15 cellular contexts compared by ENCODE assay signal in genomic region chr6:168670386-168670985, GRCh38.
A peak's percentile ranks its signal among the peaks of the same experiment; 100 is the strongest.
DNase-seq lines count a peak whose midpoint lies in the region; ATAC-seq and TF ChIP-seq lines count a peak whose summit lies in the region.
"Had no signal": no experiment of that assay in that cellular context is flagged by ENCODE, and none has a peak within 500 bp of the region (broad histone marks: within the 10 kb centered on the region; RNA-seq: fewer than 3 reads in every experiment).

No MANE protein-coding gene starts in this region.

- no peaks in the 10 kb centered on the region for H3K9me3 ChIP-seq in Caco-2
- H3K9me3 ChIP-seq in neuronal stem cell (replicated peaks in 1 of 2; ENCODE audit: control insufficient read depth in 2 of 2, insufficient read depth in 1 of 2, low read depth in 1 of 2, low read length in 2 of 2), result peaks cover 0 to 1% of the 10 kb centered on the region in 2 donors
- H3K9me3 ChIP-seq: BLaER1 treated with 17β-estradiol and CSF1 and Interleukin-3, amounts not matched to agents 10 nM and 100 nM had no signal

- intact Hi-C loops in Caco-2 (cut with micrococcal nuclease; ENCODE audit: unreplicated experiment) (no loop called here), left colon (cut with DNase I, micrococcal nuclease) (no loop called here)

- H3K4me1 Mint-ChIP-seq in Caco-2 (ENCODE audit: low read depth, unreplicated experiment) (peaks cover 11% of the 10 kb centered on the region), type B pancreatic cell (ENCODE audit: unreplicated experiment) (peaks cover 31% of the 10 kb centered on the region)
- peaks cover 0 to 3% (median under 1%) of the 10 kb centered on the region in 4 donors for H3K4me1 Mint-ChIP-seq in naive thymus-derived CD8-positive, alpha-beta T cell

- DNase-seq in Caco-2, result no peak
- DNase-seq in left lobe of liver (ENCODE audit: low spot score), result peak; percentile 19
- DNase-seq in neuronal stem cell (ENCODE audit: low spot score), result no peak
- DNase-seq in type B pancreatic cell (ENCODE audit: extremely low spot score, unreplicated experiment), result peak; percentile 58
- DNase-seq in left colon, result no peak
- no peak for DNase-seq in HT-29 (ENCODE audit: low spot score)
- no peak for DNase-seq in naive thymus-derived CD8-positive, alpha-beta T cell
- DNase-seq: 8988T; CD4-positive, alpha-beta T cell; DMS153; DMS79 treated with DMSO at 0.1 percent for 48 hours; EL; HCEC 1CT; HFFc6 had no signal

- no CpG with 5 or more reads among the region's 12 CpGs for WGBS in neuronal stem cell (ENCODE audit: extremely low coverage in 2 of 2, insufficient read length in 2 of 2, insufficient replicate concordance in 1 of 2), 2 donors

- CTCF ChIA-PET in Caco-2 (lab: Charles Lee), result no interaction called here

- H3K36me3 Mint-ChIP-seq in Caco-2 (ENCODE audit: insufficient read depth, unreplicated experiment) (peaks cover 7% of the 10 kb centered on the region), type B pancreatic cell (no peaks in the 10 kb centered on the region)
- no peaks in the 10 kb centered on the region for H3K36me3 Mint-ChIP-seq in naive thymus-derived CD8-positive, alpha-beta T cell

- H3K27ac Mint-ChIP-seq in Caco-2 (ENCODE audit: unreplicated experiment) (peak overlapping the region; percentile 29), type B pancreatic cell (no peak overlapping the region)
- H3K27ac Mint-ChIP-seq in naive thymus-derived CD8-positive, alpha-beta T cell, result peak overlapping the region in 1 of 10 donors; percentile 12
- H3K27ac Mint-ChIP-seq: CD4-positive, alpha-beta T cell; HFFc6 had no signal

- peak overlapping the region; percentile 74 for H2BK15ac ChIP-seq in neuronal stem cell (ENCODE audit: low read length)

- H3K23ac ChIP-seq in neuronal stem cell (ENCODE audit: low read depth, low read length, poor library complexity), result no peak overlapping the region

- H3K18ac ChIP-seq in neuronal stem cell (ENCODE audit: low read length), result peak overlapping the region; percentile 12

- H3K4me3 Mint-ChIP-seq in Caco-2 (ENCODE audit: unreplicated experiment) (no peak overlapping the region), type B pancreatic cell (no peak overlapping the region)
- no peak overlapping the region for H3K4me3 Mint-ChIP-seq in naive thymus-derived CD8-positive, alpha-beta T cell
- H3K4me3 Mint-ChIP-seq: CD4-positive, alpha-beta T cell; HFFc6 had no signal

- ATAC-seq in left lobe of liver, result no peak
- ATAC-seq in left colon, result no peak
- ATAC-seq in naive thymus-derived CD8-positive, alpha-beta T cell, result no peak

- TF ChIP-seq CTCF in Caco-2 (IDR thresholded peaks at IDR 0.05; ENCODE audit: insufficient read depth in 1 of 2, low read depth in 1 of 2, low read length in 1 of 2, severe bottlenecking in 1 of 2, unreplicated experiment in 1 of 2), result no peak
- no peak for TF ChIP-seq CTCF in type B pancreatic cell (conservative IDR thresholded peaks at IDR 0.05)

- H2AK5ac ChIP-seq in neuronal stem cell (ENCODE audit: low read depth, low read length), result peak overlapping the region; percentile 15

- no peak overlapping the region for H3K9ac ChIP-seq in neuronal stem cell (ENCODE audit: low read depth, low read length, poor library complexity)
- H3K9ac ChIP-seq: BLaER1 treated with 17β-estradiol and CSF1 and Interleukin-3, amounts not matched to agents 10 nM and 100 nM had no signal

- H4K91ac ChIP-seq in neuronal stem cell (ENCODE audit: low read depth, low read length, poor library complexity), result no peak overlapping the region

- H2AFZ ChIP-seq in neuronal stem cell (ENCODE audit: low read length), result no peak overlapping the region

- H3K4me2 ChIP-seq in neuronal stem cell (ENCODE audit: insufficient read depth, low read length, poor library complexity, severe bottlenecking), result no peak overlapping the region
- H3K4me2 ChIP-seq: BLaER1 treated with 17β-estradiol and CSF1 and Interleukin-3, amounts not matched to agents 10 nM and 100 nM had no signal

- BruUV-seq in Caco-2 (replicated peaks; lab: Mats Ljungman, UMichigan), result no TSS peak

- H3K9me3 Mint-ChIP-seq in Caco-2 (ENCODE audit: unreplicated experiment) (peaks cover under 1% of the 10 kb centered on the region), type B pancreatic cell (no peaks in the 10 kb centered on the region)
- no peaks in the 10 kb centered on the region for H3K9me3 Mint-ChIP-seq in naive thymus-derived CD8-positive, alpha-beta T cell
- H3K9me3 Mint-ChIP-seq: CD4-positive, alpha-beta T cell had no signal

- H2BK12ac ChIP-seq in neuronal stem cell (ENCODE audit: low read length), result no peak overlapping the region

- H3K4me1 ChIP-seq in Caco-2 (peaks cover 11% of the 10 kb centered on the region), neuronal stem cell (ENCODE audit: control insufficient read depth in 2 of 2, insufficient read depth in 1 of 2, low read depth in 1 of 2, low read length in 2 of 2) (peaks cover 0 to 1% of the 10 kb centered on the region in 2 donors)
- H3K4me1 ChIP-seq: BLaER1 treated with 17β-estradiol and CSF1 and Interleukin-3, amounts not matched to agents 10 nM and 100 nM had no signal

- H3K27me3 Mint-ChIP-seq in Caco-2 (ENCODE audit: insufficient read depth, unreplicated experiment), result no peaks in the 10 kb centered on the region
- H3K27me3 Mint-ChIP-seq in type B pancreatic cell, result no peaks in the 10 kb centered on the region
- peaks cover 0 to 12% (median 5%) of the 10 kb centered on the region in 5 donors for H3K27me3 Mint-ChIP-seq in naive thymus-derived CD8-positive, alpha-beta T cell

- H2BK5ac ChIP-seq in neuronal stem cell (ENCODE audit: low read length), result no peak overlapping the region

- no peak overlapping the region for H2BK120ac ChIP-seq in neuronal stem cell (ENCODE audit: low read depth, low read length)

- no peak overlapping the region for H3K4ac ChIP-seq in neuronal stem cell (ENCODE audit: low read length)

- H3K36me3 ChIP-seq in Caco-2 (ENCODE audit: control insufficient read depth, insufficient read depth, low read length) (no peaks in the 10 kb centered on the region), neuronal stem cell (replicated peaks in 1 of 2; ENCODE audit: control insufficient read depth in 2 of 2, insufficient read depth in 2 of 2, low read length in 2 of 2) (no peaks in the 10 kb centered on the region)
- H3K36me3 ChIP-seq: BLaER1 treated with 17β-estradiol and CSF1 and Interleukin-3, amounts not matched to agents 10 nM and 100 nM had no signal

- no peak overlapping the region for H3K27ac ChIP-seq in neuronal stem cell (replicated peaks; ENCODE audit: low read length)
- H3K27ac ChIP-seq: BLaER1 treated with 17β-estradiol and CSF1 and Interleukin-3, amounts not matched to agents 10 nM and 100 nM had no signal

- no peaks in the 10 kb centered on the region for H3K79me1 ChIP-seq in neuronal stem cell (ENCODE audit: low read depth, low read length)

- POLR2A ChIA-PET in Caco-2 (lab: Charles Lee), result no interaction called here
- POLR2A ChIA-PET in naive thymus-derived CD8-positive, alpha-beta T cell (lab: Charles Lee), result no interaction called here

- H3K14ac ChIP-seq in neuronal stem cell (ENCODE audit: low read length), result no peak overlapping the region

- H4K8ac ChIP-seq in neuronal stem cell (ENCODE audit: low read depth, low read length), result no peak overlapping the region

- H3K4me3 ChIP-seq in Caco-2 (ENCODE audit: low read depth, low read length) (no peak overlapping the region), neuronal stem cell (ENCODE audit: low read length in 2 of 2) (peak overlapping the region in 1 of 2 donors; percentile 18)
- H3K4me3 ChIP-seq: BLaER1 treated with 17β-estradiol and CSF1 and Interleukin-3, amounts not matched to agents 10 nM and 100 nM had no signal

- H3K27me3 ChIP-seq in Caco-2 (replicated peaks; ENCODE audit: control insufficient read depth, insufficient read depth, low read length) (no peaks in the 10 kb centered on the region), neuronal stem cell (ENCODE audit: control insufficient read depth in 3 of 3, insufficient read depth in 3 of 3, low read depth in 1 of 3, low read length in 3 of 3) (no peaks in the 10 kb centered on the region)
- H3K27me3 ChIP-seq: BLaER1 treated with 17β-estradiol and CSF1 and Interleukin-3, amounts not matched to agents 10 nM and 100 nM had no signal

Comparison
In these comparisons a context has a peak if more than half of its experiments do, and no peak if none do; other contexts are left out.
1. DNase-seq: peak in left lobe of liver (single experiment) and type B pancreatic cell (single experiment); none in Caco-2 (0 of 2), neuronal stem cell (single experiment), left colon (0 of 2), HT-29 (single experiment) and naive thymus-derived CD8-positive, alpha-beta T cell (0 of 10).